ENCODE assay signal across 1 cellular context in the genomic region with DNA sequence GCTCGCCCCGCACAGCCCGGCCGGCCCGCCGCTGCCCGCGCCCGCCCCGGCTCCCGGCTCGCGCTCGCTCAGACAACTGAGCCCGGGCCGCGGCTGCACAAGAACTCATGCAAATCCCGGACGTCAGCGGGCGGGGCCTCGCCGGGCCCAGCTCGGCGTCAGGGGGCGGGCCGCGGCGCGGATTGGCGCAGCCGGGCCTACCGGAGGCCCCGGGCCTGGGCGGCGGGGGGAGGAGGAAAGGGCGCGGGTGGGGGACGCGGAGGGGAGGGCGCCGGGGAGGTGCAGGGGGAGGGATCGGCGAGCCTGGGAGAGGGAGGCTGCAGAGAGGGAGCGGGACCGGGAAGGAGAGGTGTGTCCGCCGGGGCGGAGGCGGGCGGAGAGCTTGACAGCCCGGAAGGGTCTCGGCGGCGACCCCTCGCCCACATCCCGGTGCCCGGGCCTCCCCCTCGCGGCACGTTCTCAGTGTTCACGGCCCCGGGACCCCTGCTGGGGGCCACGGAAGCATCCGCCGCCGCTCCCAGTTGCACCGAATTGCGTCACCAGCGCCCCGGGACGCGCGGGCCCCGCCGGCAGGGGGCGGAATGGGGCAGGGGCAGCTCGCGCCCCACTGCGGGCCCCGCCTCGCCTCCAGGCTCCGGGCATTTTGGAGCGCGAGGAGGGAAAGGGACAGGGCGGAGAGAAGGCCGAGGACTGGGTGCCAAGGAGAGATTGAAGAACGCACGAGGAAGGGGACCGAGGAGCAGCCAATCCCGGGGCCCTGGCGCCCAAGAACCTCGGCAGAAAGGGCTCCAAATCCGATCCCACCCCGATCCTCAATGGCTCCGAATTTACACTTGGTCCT.
TF ChIP-seq lines count a peak whose summit lies in the region.

Gene CBX4, minus strand, starts transcription at position 78 of the 841 bp plus-strand sequence. CDS start 189 bp downstream, outside the sequence.

TF ChIP-seq in HCT116, 20 proteins besides CTCF, POLR2A, EP300 and RAD21 (continued from another document):
- peak; percentile 54 for TF ChIP-seq TCF7L2 (IDR thresholded peaks at IDR 0.05; ENCODE audit: borderline replicate concordance, extremely low read depth, insufficient read depth, insufficient read length)
- TF ChIP-seq ZFX (IDR thresholded peaks at IDR 0.05) = no peak
